14 cellular contexts compared by ENCODE assay signal in the genomic region with DNA sequence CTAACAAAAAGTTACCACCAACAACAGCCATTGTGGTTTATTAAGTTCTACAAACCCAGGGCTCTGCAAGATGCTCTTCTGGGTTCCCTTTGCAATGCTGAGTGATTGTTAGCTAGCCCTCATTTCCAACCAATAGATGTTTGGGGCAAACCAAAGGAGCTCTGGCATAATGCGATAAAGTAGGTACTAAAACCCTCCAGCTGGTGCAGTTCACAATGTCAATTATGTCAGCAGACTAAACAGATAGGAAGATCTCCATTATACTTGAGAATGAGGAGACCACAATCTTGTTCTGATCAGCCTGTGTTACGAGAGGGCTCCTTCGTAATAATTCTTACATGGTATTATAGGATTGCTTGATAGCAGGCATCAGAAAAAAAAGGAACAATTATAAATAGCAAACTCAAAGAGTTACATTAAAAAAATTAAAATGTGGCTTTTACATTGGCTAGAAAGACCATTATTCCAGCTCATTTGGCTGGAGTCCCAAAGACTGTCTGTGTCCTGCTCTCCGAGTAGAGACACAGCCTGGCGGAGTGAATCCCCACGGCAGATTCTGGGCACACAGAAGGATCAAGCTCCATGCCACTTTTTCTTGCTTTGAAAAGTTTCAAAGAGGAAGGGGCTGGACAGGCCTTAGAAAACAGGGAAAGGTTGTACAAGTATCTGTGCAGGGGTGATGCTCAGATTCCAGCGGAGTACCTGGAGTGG.
DNase-seq lines count a peak whose midpoint lies in the region; FAIRE-seq and TF ChIP-seq lines count a peak whose summit lies in the region.
"Had no signal": no experiment of that assay in that cellular context is flagged by ENCODE, and none has a peak within 500 bp of the region (broad histone marks: within the 10 kb centered on the region; RNA-seq: fewer than 3 reads in every experiment).

No MANE protein-coding gene starts in this region.

- intact Hi-C loops in MCF 10A (cut with micrococcal nuclease), result no loop called here
- intact Hi-C loops in breast epithelium (cut with DNase I; ENCODE audit: low total_unique reads), result no loop called here
- intact Hi-C loops in testis (cut with DNase I; ENCODE audit: low total_unique reads), result no loop called here

- no peaks in the 10 kb centered on the region for H3K27me3 Mint-ChIP-seq in MCF 10A (ENCODE audit: insufficient read depth, unreplicated experiment)
- no peaks in the 10 kb centered on the region for H3K27me3 Mint-ChIP-seq in astrocyte (ENCODE audit: low read depth, unreplicated experiment)

- H3K4me1 Mint-ChIP-seq in MCF 10A (ENCODE audit: insufficient read depth, unreplicated experiment), result peaks cover 41% of the 10 kb centered on the region
- peaks cover 62% of the 10 kb centered on the region for H3K4me1 Mint-ChIP-seq in astrocyte (ENCODE audit: low read depth, unreplicated experiment)

- WGBS in testis, 2 donors, result 60 to 63% methylated on average over 7 of the region's 7 CpGs
- WGBS in tibial nerve, 2 donors, result 74 to 75% methylated on average over 7 of the region's 7 CpGs

- CTCF ChIA-PET in MCF 10A (lab: Yijun Ruan, JAX), result interaction anchor here (0.6 to 6.1 kb wide), 4 partner anchors 12 to 489 kb away, joined by 3 to 40 read pairs (median 4); no protein-coding TSS in a partner anchor

- POLR2A ChIA-PET in MCF 10A (lab: Yijun Ruan, JAX), result interaction anchor here (0.8 to 1.1 kb wide), 2 partner anchors 60 to 93 kb away, joined by 3 read pairs; no protein-coding TSS in a partner anchor

- H3K27ac Mint-ChIP-seq in MCF 10A (ENCODE audit: low read depth, unreplicated experiment), result peak overlapping the region; percentile 91
- H3K27ac Mint-ChIP-seq in astrocyte (ENCODE audit: unreplicated experiment), result peak overlapping the region; percentile 98
- H3K27ac Mint-ChIP-seq: activated naive CD4-positive, alpha-beta T cell treated with anti-CD3 and anti-CD28 coated beads, Interleukin-2, amount 50 U/mL, for 72 hours had no signal

- TF ChIP-seq EP300 in tibial nerve (IDR thresholded peaks at IDR 0.05), result no peak

- peaks cover 84% of the 10 kb centered on the region for H3K79me2 ChIP-seq in astrocyte (ENCODE audit: insufficient read depth, low read length)
- peaks cover 77% of the 10 kb centered on the region for H3K79me2 ChIP-seq in keratinocyte (ENCODE audit: control insufficient read depth, insufficient read depth, low read length)

- H3K27ac ChIP-seq in breast epithelium (no peak overlapping the region), astrocyte (ENCODE audit: low read depth, low read length) (peak overlapping the region; percentile 90), keratinocyte (ENCODE audit: control insufficient read depth, insufficient read depth, low read length) (peak overlapping the region; percentile 84), testis (peak overlapping the region; percentile 57 to 76), tibial nerve (peak overlapping the region in 2 of 4 donors; percentile 16 to 53)

- TF ChIP-seq POLR2A in breast epithelium (IDR thresholded peaks at IDR 0.05) (no peak), testis (IDR thresholded peaks at IDR 0.05) (no peak), tibial nerve (IDR thresholded peaks at IDR 0.05) (no peak)

- BruUV-seq in MCF 10A (replicated peaks; lab: Mats Ljungman, UMichigan), result no TSS peak

- H4K20me1 ChIP-seq in astrocyte (ENCODE audit: insufficient read depth, low read length) (peaks cover 67% of the 10 kb centered on the region), keratinocyte (ENCODE audit: control insufficient read depth, extremely low read depth, insufficient read depth, low read length) (peaks cover 10% of the 10 kb centered on the region)

- no peaks in the 10 kb centered on the region for H3K9me3 Mint-ChIP-seq in MCF 10A (ENCODE audit: unreplicated experiment)
- H3K9me3 Mint-ChIP-seq in astrocyte (ENCODE audit: unreplicated experiment), result no peaks in the 10 kb centered on the region
- H3K9me3 Mint-ChIP-seq: activated naive CD4-positive, alpha-beta T cell treated with anti-CD3 and anti-CD28 coated beads, Interleukin-2, amount 50 U/mL, for 72 hours had no signal

- no peak for FAIRE-seq in astrocyte (lab: Jason Lieb, UNC)
- FAIRE-seq in keratinocyte (lab: Jason Lieb, UNC), result no peak
- FAIRE-seq: A204.1, small intestine had no signal

- H3K36me3 ChIP-seq in breast epithelium (no peaks in the 10 kb centered on the region), astrocyte (ENCODE audit: insufficient read depth, low read length) (no peaks in the 10 kb centered on the region), keratinocyte (ENCODE audit: control insufficient read depth in 2 of 2, extremely low read depth in 1 of 2, insufficient read depth in 2 of 2, low read length in 2 of 2) (peaks cover 13 to 29% of the 10 kb centered on the region in 2 experiments), testis (ENCODE audit: low read depth, missing control alignments) (no peaks in the 10 kb centered on the region), tibial nerve (peaks cover 0 to 32% (median 0%) of the 10 kb centered on the region in 3 donors)

- H3K9ac ChIP-seq in astrocyte (ENCODE audit: low read length) (peak overlapping the region; percentile 68), keratinocyte (ENCODE audit: control insufficient read depth, extremely low read depth, insufficient read depth, low read length) (no peak overlapping the region)

- dilution Hi-C loops in keratinocyte (cut with MboI; ENCODE audit: extremely low pct_ligation_motif_present, low sequenced_read_pairs), result no loop called here

- no peak for TF ChIP-seq CTCF in MCF 10A (IDR thresholded peaks at IDR 0.05; ENCODE audit: unreplicated experiment)
- no peak for TF ChIP-seq CTCF in breast epithelium (IDR thresholded peaks at IDR 0.05)
- no peak for TF ChIP-seq CTCF in astrocyte (IDR thresholded peaks at IDR 0.05; ENCODE audit: insufficient read depth, low read depth, low read length)
- no peak for TF ChIP-seq CTCF in keratinocyte (optimal IDR thresholded peaks at IDR 0.05 in 1 of 3, IDR thresholded peaks at IDR 0.05 in 1 of 3, conservative IDR thresholded peaks at IDR 0.05 in 1 of 3; ENCODE audit: extremely low read depth in 1 of 3, insufficient read depth in 2 of 3, low read length in 3 of 3)
- TF ChIP-seq CTCF in testis (IDR thresholded peaks at IDR 0.05), result no peak
- no peak for TF ChIP-seq CTCF in tibial nerve (IDR thresholded peaks at IDR 0.05)

- H3K9me3 ChIP-seq in breast epithelium, result no peaks in the 10 kb centered on the region
- no peaks in the 10 kb centered on the region for H3K9me3 ChIP-seq in astrocyte (ENCODE audit: insufficient read depth, low read depth, low read length)
- H3K9me3 ChIP-seq in keratinocyte (ENCODE audit: control insufficient read depth, low read depth, low read length), result no peaks in the 10 kb centered on the region
- no peaks in the 10 kb centered on the region for H3K9me3 ChIP-seq in testis
- no peaks in the 10 kb centered on the region for H3K9me3 ChIP-seq in tibial nerve

- H3K27me3 ChIP-seq in breast epithelium (no peaks in the 10 kb centered on the region), astrocyte (ENCODE audit: insufficient read depth, low read length) (no peaks in the 10 kb centered on the region), keratinocyte (ENCODE audit: control insufficient read depth, extremely low read depth, insufficient read depth, low read length) (no peaks in the 10 kb centered on the region), testis (no peaks in the 10 kb centered on the region), tibial nerve (no peaks in the 10 kb centered on the region)

- DNase-seq in MCF 10A (ENCODE audit: unreplicated experiment) (no peak), breast epithelium (ENCODE audit: low spot score in 2 of 2) (no peak), astrocyte (ENCODE audit: low read depth) (no peak), keratinocyte (ENCODE audit: low read depth, low spot score) (no peak), testis (peak; percentile 63), HK-2 (ENCODE audit: unreplicated experiment) (no peak), tibial nerve (ENCODE audit: low spot score in 2 of 2) (no peak)
- DNase-seq in activated CD8-positive, alpha-beta memory T cell treated with anti-CD3 and anti-CD28 coated beads, Interleukin-2, amount 50 U/mL, for 4 hours, result no peak
- DNase-seq: activated CD8-positive, alpha-beta memory T cell treated with anti-CD3 and anti-CD28 coated beads, Interleukin-2, amount 50 U/mL, for 48 hours; NCI-H2029 treated with DMSO at 0.1 percent for 48 hours; NK-92 treated with Interleukin-12 subunit alpha and Interleukin-12 subunit beta, amount 100 ng/mL, for 24 hours; small intestine had no signal

- H3K4me2 ChIP-seq in astrocyte (ENCODE audit: low read length) (peak overlapping the region; percentile 81), keratinocyte (ENCODE audit: control insufficient read depth, extremely low read depth, insufficient read depth, low read depth, low read length) (no peak overlapping the region)

- H3K36me3 Mint-ChIP-seq in MCF 10A (ENCODE audit: insufficient read depth, unreplicated experiment) (peaks cover 40% of the 10 kb centered on the region), astrocyte (ENCODE audit: low read depth, unreplicated experiment) (peaks cover 8% of the 10 kb centered on the region)
- H3K36me3 Mint-ChIP-seq: activated naive CD4-positive, alpha-beta T cell treated with anti-CD3 and anti-CD28 coated beads, Interleukin-2, amount 50 U/mL, for 72 hours had no signal

- H3K4me3 Mint-ChIP-seq in MCF 10A (ENCODE audit: unreplicated experiment) (no peak overlapping the region), astrocyte (ENCODE audit: unreplicated experiment) (peak overlapping the region; percentile 37)

- H3K9me1 ChIP-seq in keratinocyte (ENCODE audit: control insufficient read depth, extremely low read depth, insufficient read depth, low read length), result no peaks in the 10 kb centered on the region

- H2AFZ ChIP-seq in astrocyte (ENCODE audit: low read depth, low read length), result no peak overlapping the region
- H2AFZ ChIP-seq in keratinocyte (ENCODE audit: control insufficient read depth, low read length), result no peak overlapping the region

- H3K4me1 ChIP-seq in breast epithelium, result peaks cover 4% of the 10 kb centered on the region in 2 donors
- peaks cover 51% of the 10 kb centered on the region for H3K4me1 ChIP-seq in astrocyte (ENCODE audit: insufficient read depth, low read length)
- peaks cover 47% of the 10 kb centered on the region for H3K4me1 ChIP-seq in keratinocyte (ENCODE audit: control insufficient read depth, extremely low read depth, insufficient read depth, low read length)
- peaks cover 61% of the 10 kb centered on the region for H3K4me1 ChIP-seq in testis
- peaks cover 0 to 50% (median 2%) of the 10 kb centered on the region in 4 donors for H3K4me1 ChIP-seq in tibial nerve

- H3K4me3 ChIP-seq in breast epithelium, result no peak overlapping the region
- H3K4me3 ChIP-seq in astrocyte (ENCODE audit: insufficient read depth, low read depth, low read length), result peak overlapping the region; percentile 46
- H3K4me3 ChIP-seq in keratinocyte (ENCODE audit: control insufficient read depth in 2 of 3, extremely low read depth in 1 of 3, insufficient read depth in 2 of 3, low read depth in 1 of 3, low read length in 3 of 3), result no peak overlapping the region
- no peak overlapping the region for H3K4me3 ChIP-seq in testis
- H3K4me3 ChIP-seq in tibial nerve, result no peak overlapping the region

Comparison
In these comparisons a context has a peak if more than half of its experiments do, and no peak if none do; other contexts are left out.
1. H3K27ac ChIP-seq: peak in astrocyte (single experiment), keratinocyte (single experiment) and testis (2 of 2); none in breast epithelium (0 of 2).